ENCODE assay signal across 24 cellular contexts in genomic region chr9:84788803-84789462, GRCh38.
"Had no signal": no experiment of that assay in that cellular context is flagged by ENCODE, and none has a peak within 500 bp of the region (broad histone marks: within the 10 kb centered on the region; RNA-seq: fewer than 3 reads in every experiment).

No MANE protein-coding gene starts in this region.

- H3K27me3 ChIP-seq: hepatocyte, right lobe of liver, testis, vagina had no signal

- H3K4me1 ChIP-seq: gastroesophageal sphincter, right lobe of liver, testis had no signal

- H3K36me3 ChIP-seq: gastroesophageal sphincter, neutrophil, right lobe of liver, vagina had no signal

- DNase-seq: activated CD4-positive, alpha-beta memory T cell treated with anti-CD3 and anti-CD28 coated beads, Interleukin-2, amount 10 ng/mL, durations not matched to agents 7 days and 5 days; activated CD4-positive, alpha-beta T cell treated with anti-CD3 and anti-CD28 coated beads for 1 hour; activated CD4-positive, alpha-beta T cell treated with anti-CD3 and anti-CD28 coated beads, Interleukin-2, amount 10 ng/mL, durations not matched to agents 7 days and 5 days; activated CD8-positive, alpha-beta memory T cell treated with anti-CD3 and anti-CD28 coated beads, Interleukin-2, amount 50 U/mL, for 48 hours; activated gamma-delta T cell treated with Interleukin-2 at 50 U/mL for 16 hours; activated naive CD4-positive, alpha-beta T cell treated with anti-CD3 and anti-CD28 coated beads, Interleukin-2, amount 50 U/mL, for 16 hours; activated T-cell treated with anti-CD3 and anti-CD28 coated beads, Interleukin-2, amount 50 U/mL, for 4 hours; amniotic stem cell; central memory CD4-positive, alpha-beta T cell; effector memory CD8-positive, alpha-beta T cell; left cardiac atrium; mucosa of descending colon; stimulated activated CD4-positive, alpha-beta T cell treated with anti-CD3 and anti-CD28 coated beads, Interleukin-2, amount 100 ng/mL, for 48 hours; stimulated activated naive CD8-positive, alpha-beta T cell treated with anti-CD3 and anti-CD28 coated beads, Interleukin-15, Interleukin-2, amounts not matched to agents 100 U/mL and 50 U/mL, for 24 hours; T-helper 2 cell; testis had no signal

- H3K4me3 ChIP-seq: coronary artery, gastroesophageal sphincter, hepatocyte, mucosa of descending colon, right lobe of liver, testis, vagina had no signal

- H3K27ac ChIP-seq: coronary artery, gastroesophageal sphincter, hepatocyte, neutrophil, right lobe of liver, testis, vagina had no signal

- H3K9me3 ChIP-seq: gastroesophageal sphincter, mucosa of descending colon, neutrophil, right lobe of liver, testis, vagina had no signal

- ATAC-seq: activated T-cell treated with anti-CD3 and anti-CD28 coated beads, Interleukin-2, amount 50 U/mL, for 4 hours; activated T-helper 17 cell treated with anti-CD3 and anti-CD28 coated beads, Interleukin-2, amount 50 U/mL, for 72 hours; effector memory CD8-positive, alpha-beta T cell; gastroesophageal sphincter; left cardiac atrium; stimulated activated naive CD8-positive, alpha-beta T cell treated with anti-CD3 and anti-CD28 coated beads, Interleukin-15, Interleukin-2, amounts not matched to agents 100 U/mL and 50 U/mL, for 24 hours; WTC11 had no signal
